In genomic region chr6:89339565-89339964, GRCh38 we compare ENCODE assay signal across 26 cellular contexts. TPM values are rescaled to one million over a fixed set of nuclear protein-coding genes. Genes with fewer than 3 reads are reported as not detected.
DNase-seq lines count a peak whose midpoint lies in the region; ATAC-seq and TF ChIP-seq lines count a peak whose summit lies in the region.
"Had no signal": no experiment of that assay in that cellular context is flagged by ENCODE, and none has a peak within 500 bp of the region (broad histone marks: within the 10 kb centered on the region; RNA-seq: fewer than 3 reads in every experiment).

No MANE protein-coding gene starts in this region.

- CTCF ChIA-PET in activated B cell treated with CpG ODN at 0.5 μM for 24 hours (lab: Charles Lee), result no interaction called here

- no peaks in the 10 kb centered on the region for H3K9me3 Mint-ChIP-seq in T-helper 1 cell treated with Interleukin-12 subunit alpha and Interleukin-12 subunit beta and Interleukin-4 antibody, amounts not matched to agents 30 μg/mL and 1 μg/mL, for 36 hours
- H3K9me3 Mint-ChIP-seq in HFFc6 (no peaks in the 10 kb centered on the region), activated B cell treated with CpG ODN at 0.5 μM for 24 hours (no peaks in the 10 kb centered on the region)
- H3K9me3 Mint-ChIP-seq in stimulated activated effector memory CD8-positive, alpha-beta T cell treated with anti-CD3 and anti-CD28 coated beads, Interleukin-12 subunit alpha, Interleukin-12 subunit beta, amount 100 ng/mL, for 72 hours, result no peaks in the 10 kb centered on the region
- no peaks in the 10 kb centered on the region for H3K9me3 Mint-ChIP-seq in stimulated activated naive CD8-positive, alpha-beta T cell treated with anti-CD3 and anti-CD28 coated beads, Interleukin-15, amount 100 ng/mL, for 72 hours
- H3K9me3 Mint-ChIP-seq: activated CD4-positive, alpha-beta memory T cell treated with anti-CD3 and anti-CD28 coated beads for 36 hours; activated naive CD4-positive, alpha-beta T cell treated with anti-CD3 and anti-CD28 coated beads, Interleukin-2, amount 50 U/mL, for 24 hours; GM23338; nephron; T-cell had no signal

- H3K4me1 Mint-ChIP-seq in T-helper 1 cell treated with Interleukin-12 subunit alpha and Interleukin-12 subunit beta and Interleukin-4 antibody, amounts not matched to agents 30 μg/mL and 1 μg/mL, for 36 hours (ENCODE audit: low read depth), result peaks cover 8% of the 10 kb centered on the region
- peaks cover 13% of the 10 kb centered on the region for H3K4me1 Mint-ChIP-seq in HFFc6 (ENCODE audit: low read depth)
- H3K4me1 Mint-ChIP-seq in activated B cell treated with CpG ODN at 0.5 μM for 24 hours, result peaks cover 16% of the 10 kb centered on the region
- H3K4me1 Mint-ChIP-seq in stimulated activated effector memory CD8-positive, alpha-beta T cell treated with anti-CD3 and anti-CD28 coated beads, Interleukin-12 subunit alpha, Interleukin-12 subunit beta, amount 100 ng/mL, for 72 hours, result peaks cover 6% of the 10 kb centered on the region
- H3K4me1 Mint-ChIP-seq in stimulated activated naive CD8-positive, alpha-beta T cell treated with anti-CD3 and anti-CD28 coated beads, Interleukin-15, amount 100 ng/mL, for 72 hours, result peaks cover 6% of the 10 kb centered on the region
- H3K4me1 Mint-ChIP-seq: GM23338, nephron had no signal

- H3K27me3 Mint-ChIP-seq in T-helper 1 cell treated with Interleukin-12 subunit alpha and Interleukin-12 subunit beta and Interleukin-4 antibody, amounts not matched to agents 30 μg/mL and 1 μg/mL, for 36 hours (ENCODE audit: low read depth), result no peaks in the 10 kb centered on the region
- H3K27me3 Mint-ChIP-seq in HFFc6 (ENCODE audit: insufficient read depth), result no peaks in the 10 kb centered on the region
- no peaks in the 10 kb centered on the region for H3K27me3 Mint-ChIP-seq in activated B cell treated with CpG ODN at 0.5 μM for 24 hours
- H3K27me3 Mint-ChIP-seq in stimulated activated naive CD8-positive, alpha-beta T cell treated with anti-CD3 and anti-CD28 coated beads, Interleukin-15, amount 100 ng/mL, for 72 hours, result no peaks in the 10 kb centered on the region
- H3K27me3 Mint-ChIP-seq: activated CD4-positive, alpha-beta memory T cell treated with anti-CD3 and anti-CD28 coated beads for 36 hours; activated naive CD4-positive, alpha-beta T cell treated with anti-CD3 and anti-CD28 coated beads, Interleukin-2, amount 50 U/mL, for 24 hours; T-cell had no signal

- ATAC-seq in activated B cell treated with CpG ODN at 0.5 μM for 24 hours (ENCODE audit: low read depth) (no peak), HG02610 (IDR thresholded peaks at IDR 0.05; ENCODE audit: unreplicated experiment) (no peak)
- no peak for ATAC-seq in stimulated activated effector memory CD8-positive, alpha-beta T cell treated with anti-CD3 and anti-CD28 coated beads, Interleukin-12 subunit alpha, Interleukin-12 subunit beta, amount 100 ng/mL, for 72 hours
- ATAC-seq in stimulated activated naive CD8-positive, alpha-beta T cell treated with anti-CD3 and anti-CD28 coated beads, Interleukin-15, amount 100 ng/mL, for 72 hours, result no peak
- ATAC-seq: gastroesophageal sphincter, GM12878, GM23338, lower lobe of right lung, T-cell had no signal

- no peak overlapping the region for H3K4me3 Mint-ChIP-seq in T-helper 1 cell treated with Interleukin-12 subunit alpha and Interleukin-12 subunit beta and Interleukin-4 antibody, amounts not matched to agents 30 μg/mL and 1 μg/mL, for 36 hours
- H3K4me3 Mint-ChIP-seq in HFFc6 (no peak overlapping the region), activated B cell treated with CpG ODN at 0.5 μM for 24 hours (no peak overlapping the region)
- H3K4me3 Mint-ChIP-seq in stimulated activated effector memory CD8-positive, alpha-beta T cell treated with anti-CD3 and anti-CD28 coated beads, Interleukin-12 subunit alpha, Interleukin-12 subunit beta, amount 100 ng/mL, for 72 hours, result no peak overlapping the region
- H3K4me3 Mint-ChIP-seq in stimulated activated naive CD8-positive, alpha-beta T cell treated with anti-CD3 and anti-CD28 coated beads, Interleukin-15, amount 100 ng/mL, for 72 hours, result no peak overlapping the region
- H3K4me3 Mint-ChIP-seq: activated CD4-positive, alpha-beta memory T cell treated with anti-CD3 and anti-CD28 coated beads for 36 hours; activated naive CD4-positive, alpha-beta T cell treated with anti-CD3 and anti-CD28 coated beads, Interleukin-2, amount 50 U/mL, for 24 hours; GM23338; nephron; T-cell had no signal

- H3K36me3 Mint-ChIP-seq in T-helper 1 cell treated with Interleukin-12 subunit alpha and Interleukin-12 subunit beta and Interleukin-4 antibody, amounts not matched to agents 30 μg/mL and 1 μg/mL, for 36 hours (ENCODE audit: low read depth), result peaks cover 38% of the 10 kb centered on the region
- H3K36me3 Mint-ChIP-seq in HFFc6 (ENCODE audit: low read depth) (peaks cover 24% of the 10 kb centered on the region), activated B cell treated with CpG ODN at 0.5 μM for 24 hours (ENCODE audit: low read depth) (peaks cover 61% of the 10 kb centered on the region)
- peaks cover 83% of the 10 kb centered on the region for H3K36me3 Mint-ChIP-seq in stimulated activated effector memory CD8-positive, alpha-beta T cell treated with anti-CD3 and anti-CD28 coated beads, Interleukin-12 subunit alpha, Interleukin-12 subunit beta, amount 100 ng/mL, for 72 hours

- TF ChIP-seq CTCF in HFFc6 (IDR thresholded peaks at IDR 0.05), result no peak
- no peak for TF ChIP-seq CTCF in activated B cell treated with CpG ODN at 0.5 μM for 24 hours (IDR thresholded peaks at IDR 0.05)

- peak overlapping the region; percentile 5 for H3K27ac Mint-ChIP-seq in T-helper 1 cell treated with Interleukin-12 subunit alpha and Interleukin-12 subunit beta and Interleukin-4 antibody, amounts not matched to agents 30 μg/mL and 1 μg/mL, for 36 hours
- H3K27ac Mint-ChIP-seq in HFFc6 (peak overlapping the region; percentile 49), activated B cell treated with CpG ODN at 0.5 μM for 24 hours (peak overlapping the region; percentile 35)
- H3K27ac Mint-ChIP-seq in stimulated activated effector memory CD8-positive, alpha-beta T cell treated with anti-CD3 and anti-CD28 coated beads, Interleukin-12 subunit alpha, Interleukin-12 subunit beta, amount 100 ng/mL, for 72 hours, result peak overlapping the region; percentile 26
- no peak overlapping the region for H3K27ac Mint-ChIP-seq in stimulated activated naive CD8-positive, alpha-beta T cell treated with anti-CD3 and anti-CD28 coated beads, Interleukin-15, amount 100 ng/mL, for 72 hours
- H3K27ac Mint-ChIP-seq: activated CD4-positive, alpha-beta memory T cell treated with anti-CD3 and anti-CD28 coated beads for 36 hours; GM23338; nephron had no signal

- POLR2A ChIA-PET in activated B cell treated with CpG ODN at 0.5 μM for 24 hours (lab: Charles Lee), result interaction anchor here (1.3 kb wide), 1 partner anchor 32 kb away, joined by 6 read pairs; no protein-coding TSS in a partner anchor

- DNase-seq in T-helper 1 cell (no peak), HFFc6 (no peak), activated B cell treated with CpG ODN at 0.5 μM for 24 hours (no peak), DMS 273 treated with DMSO at 0.1 percent for 48 hours (lab: John Stamatoyannopoulos, UW) (no peak)
- no peak for DNase-seq in stimulated activated effector memory CD8-positive, alpha-beta T cell treated with anti-CD3 and anti-CD28 coated beads, Interleukin-12 subunit alpha, Interleukin-12 subunit beta, amount 100 ng/mL, for 72 hours (ENCODE audit: low spot score in 2 of 2)
- no peak for DNase-seq in stimulated activated naive CD8-positive, alpha-beta T cell treated with anti-CD3 and anti-CD28 coated beads, Interleukin-15, amount 100 ng/mL, for 72 hours
- DNase-seq: activated CD4-positive, alpha-beta memory T cell treated with anti-CD3 and anti-CD28 coated beads for 36 hours; activated CD4-positive, CD25-positive, alpha-beta regulatory T cell treated with anti-CD3 and anti-CD28 coated beads, Interleukin-2, amount 50 U/mL, for 72 hours; activated CD8-positive, alpha-beta memory T cell treated with anti-CD3 and anti-CD28 coated beads, Interleukin-2, amount 50 U/mL, for 48 hours; amygdala; Karpas-422; lower lobe of right lung; NCI-H2107; RPMI8226; stimulated activated CD4-positive, alpha-beta T cell treated with anti-CD3 and anti-CD28 coated beads, Interleukin-4, amount 100 ng/mL, for 4 hours; T-cell; upper lobe of left lung had no signal

- intact Hi-C loops in activated B cell treated with CpG ODN at 0.5 μM for 24 hours (cut with micrococcal nuclease), result no loop called here

RNA-seq across cellular contexts. Expression of gene UBE2J1, which starts 13.0 kb away (rescaled TPM):
- 10 to 100 TPM; 35.9 to 45.2 (median 41.9) TPM for total RNA-seq in HFFc6 (2021; fragmentation: NEBNext Ultra II Directional; extraction: Animal tissue kit (Norgen Biotek cat#: 25700))
- 32.3 and 32.8 TPM in 2 replicates for total RNA-seq in activated B cell treated with CpG ODN at 0.5 μM for 24 hours

RNA-seq across cellular contexts. Expression of gene GABRR2, which starts 24.5 kb away (rescaled TPM):
- total RNA-seq in HFFc6 (2021; fragmentation: NEBNext Ultra II Directional; extraction: Animal tissue kit (Norgen Biotek cat#: 25700)), result under 1 TPM in 4 of 6 experiments, not detected in 2; 0.10 to 0.24 (median 0.12) TPM
- 1.4 and 1.8 TPM in 2 replicates for total RNA-seq in activated B cell treated with CpG ODN at 0.5 μM for 24 hours
- total RNA-seq: GM23338, osteoblast, SJSA1 had no signal

Comparison
In these comparisons a context has a peak if more than half of its experiments do, and no peak if none do; other contexts are left out.
1. H3K27ac Mint-ChIP-seq: peak in T-helper 1 cell treated with Interleukin-12 subunit alpha and Interleukin-12 subunit beta and Interleukin-4 antibody, amounts not matched to agents 30 μg/mL and 1 μg/mL, for 36 hours (single experiment), HFFc6 (single experiment), activated B cell treated with CpG ODN at 0.5 μM for 24 hours (single experiment) and stimulated activated effector memory CD8-positive, alpha-beta T cell treated with anti-CD3 and anti-CD28 coated beads, Interleukin-12 subunit alpha, Interleukin-12 subunit beta, amount 100 ng/mL, for 72 hours (single experiment); none in stimulated activated naive CD8-positive, alpha-beta T cell treated with anti-CD3 and anti-CD28 coated beads, Interleukin-15, amount 100 ng/mL, for 72 hours (0 of 2).